21 cellular contexts compared by ENCODE assay signal in the genomic region with DNA sequence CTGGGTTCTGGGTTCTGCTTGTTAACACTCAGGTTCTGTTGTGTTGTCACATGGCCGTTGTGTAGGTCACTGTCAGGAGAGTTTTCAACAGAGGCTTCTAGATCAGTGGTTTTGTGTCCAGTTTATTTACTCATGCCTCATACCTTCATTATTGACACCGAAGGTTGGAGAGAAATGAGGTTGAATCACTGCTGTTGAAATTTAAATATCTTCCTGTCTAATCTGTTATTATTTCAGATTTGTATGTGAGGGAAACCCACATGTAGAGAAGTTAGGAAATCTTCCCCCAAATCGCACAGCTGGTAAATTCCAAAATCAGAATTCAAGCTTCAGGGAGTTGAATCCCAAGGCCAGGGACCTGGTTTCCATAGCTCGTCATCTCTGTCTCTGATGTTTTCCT. TPM values are rescaled to one million over a fixed set of nuclear protein-coding genes. Genes with fewer than 3 reads are reported as not detected.
DNase-seq lines count a peak whose midpoint lies in the region; ATAC-seq, FAIRE-seq and TF ChIP-seq lines count a peak whose summit lies in the region.
"Had no signal": no experiment of that assay in that cellular context is flagged by ENCODE, and none has a peak within 500 bp of the region (broad histone marks: within the 10 kb centered on the region; RNA-seq: fewer than 3 reads in every experiment).

No MANE protein-coding gene starts in this region.

- intact Hi-C loops in Caco-2 (cut with micrococcal nuclease; ENCODE audit: unreplicated experiment): no loop called here

- ATAC-seq in GM21381 (IDR thresholded peaks at IDR 0.05; ENCODE audit: unreplicated experiment): no peak
- ATAC-seq: left cardiac atrium, mucosa of descending colon had no signal

- DNase-seq in Caco-2: no peak
- peak; percentile 65 for DNase-seq in bronchial epithelial cell (ENCODE audit: low read depth)
- DNase-seq in osteocyte (ENCODE audit: extremely low spot score, unreplicated experiment): no peak
- no peak for DNase-seq in hepatic stellate cell (ENCODE audit: low spot score)
- no peak for DNase-seq in SKM-1 treated with dmso at 0.1 percent for 144 hours (lab: John Stamatoyannopoulos, UW; ENCODE audit: unreplicated experiment)
- DNase-seq: activated CD4-positive, alpha-beta memory T cell treated with anti-CD3 and anti-CD28 coated beads, Interleukin-2, amount 10 ng/mL, durations not matched to agents 7 days and 5 days; DMS79 treated with DMSO at 0.1 percent for 48 hours; hypothalamus; left cardiac atrium; mucosa of descending colon; NCI-H1092; NCI-H2107; NCI-H82; occipital lobe; stimulated activated CD4-positive, alpha-beta T cell treated with anti-CD3 and anti-CD28 coated beads, Interleukin-4, amount 100 ng/mL, for 24 hours; stimulated activated CD8-positive, alpha-beta memory T cell treated with anti-CD3 and anti-CD28 coated beads, Interleukin-4, amount 100 ng/mL, for 48 hours had no signal

- no TSS peak for BruUV-seq in Caco-2 (replicated peaks; lab: Mats Ljungman, UMichigan)

- peaks cover 10% of the 10 kb centered on the region for H3K36me3 Mint-ChIP-seq in Caco-2 (ENCODE audit: insufficient read depth, unreplicated experiment)
- H3K36me3 Mint-ChIP-seq in osteocyte (ENCODE audit: unreplicated experiment): no peaks in the 10 kb centered on the region

- TF ChIP-seq CTCF in Caco-2 (IDR thresholded peaks at IDR 0.05; ENCODE audit: insufficient read depth in 1 of 2, low read depth in 1 of 2, low read length in 1 of 2, severe bottlenecking in 1 of 2, unreplicated experiment in 1 of 2) (no peak), bronchial epithelial cell (IDR thresholded peaks at IDR 0.05; ENCODE audit: insufficient read depth, low read length, severe bottlenecking) (no peak), osteocyte (IDR thresholded peaks at IDR 0.05) (no peak)

- H3K4me1 ChIP-seq in Caco-2: peaks cover 65% of the 10 kb centered on the region

- H3K4me3 Mint-ChIP-seq in Caco-2 (ENCODE audit: unreplicated experiment): no peak overlapping the region
- no peak overlapping the region for H3K4me3 Mint-ChIP-seq in osteocyte (ENCODE audit: unreplicated experiment)
- H3K4me3 Mint-ChIP-seq: activated CD4-positive, alpha-beta memory T cell treated with anti-CD3 and anti-CD28 coated beads, Interleukin-2, amount 10 ng/mL, durations not matched to agents 7 days and 5 days had no signal

- H3K27me3 ChIP-seq in Caco-2 (replicated peaks; ENCODE audit: control insufficient read depth, insufficient read depth, low read length): no peaks in the 10 kb centered on the region
- H3K27me3 ChIP-seq in bronchial epithelial cell (ENCODE audit: control insufficient read depth, insufficient read depth, low read length): no peaks in the 10 kb centered on the region
- H3K27me3 ChIP-seq: BLaER1 treated with 17β-estradiol and CSF1 and Interleukin-3, amounts not matched to agents 10 nM and 100 nM; tibial nerve had no signal

- CTCF ChIA-PET in Caco-2 (lab: Charles Lee): no interaction called here

- H3K9me3 ChIP-seq in Caco-2 (no peaks in the 10 kb centered on the region; the same call in 1 of the 2 replicates), KOPT-K1 (ENCODE audit: insufficient read depth, low read length, poor library complexity, severe bottlenecking) (no peaks in the 10 kb centered on the region)
- H3K9me3 ChIP-seq: mucosa of descending colon, tibial nerve had no signal

- H3K27ac ChIP-seq in KOPT-K1 (ENCODE audit: low read depth, low read length, poor library complexity, severe bottlenecking): peak overlapping the region; percentile 99

- H3K4me1 Mint-ChIP-seq in Caco-2 (ENCODE audit: low read depth, unreplicated experiment) (peaks cover 63% of the 10 kb centered on the region), osteocyte (ENCODE audit: unreplicated experiment) (peaks cover 16% of the 10 kb centered on the region)

- H3K4me3 ChIP-seq in Caco-2 (ENCODE audit: low read depth, low read length): no peak overlapping the region
- no peak overlapping the region for H3K4me3 ChIP-seq in bronchial epithelial cell (ENCODE audit: low read depth, low read length)
- H3K4me3 ChIP-seq: BLaER1 treated with 17β-estradiol and CSF1 and Interleukin-3, amounts not matched to agents 10 nM and 100 nM; mucosa of descending colon; tibial nerve had no signal

- FAIRE-seq in bronchial epithelial cell (lab: Jason Lieb, UNC): no peak
- FAIRE-seq: GM19239 had no signal

- no peaks in the 10 kb centered on the region for H3K36me3 ChIP-seq in Caco-2 (ENCODE audit: control insufficient read depth, insufficient read depth, low read length)
- no peaks in the 10 kb centered on the region for H3K36me3 ChIP-seq in KOPT-K1 (ENCODE audit: insufficient read depth, low read length)
- H3K36me3 ChIP-seq in bronchial epithelial cell (ENCODE audit: control insufficient read depth, insufficient read depth, low read length): no peaks in the 10 kb centered on the region
- H3K36me3 ChIP-seq: BLaER1 treated with 17β-estradiol and CSF1 and Interleukin-3, amounts not matched to agents 10 nM and 100 nM; tibial nerve had no signal

- H3K27me3 Mint-ChIP-seq in Caco-2 (ENCODE audit: insufficient read depth, unreplicated experiment): no peaks in the 10 kb centered on the region
- H3K27me3 Mint-ChIP-seq in osteocyte (ENCODE audit: unreplicated experiment): no peaks in the 10 kb centered on the region
- H3K27me3 Mint-ChIP-seq: activated CD4-positive, alpha-beta memory T cell treated with anti-CD3 and anti-CD28 coated beads, Interleukin-2, amount 10 ng/mL, durations not matched to agents 7 days and 5 days had no signal

- H3K27ac Mint-ChIP-seq in Caco-2 (ENCODE audit: unreplicated experiment) (peak overlapping the region; percentile 47), osteocyte (ENCODE audit: unreplicated experiment) (peak overlapping the region; percentile 60)
- H3K27ac Mint-ChIP-seq: activated CD4-positive, alpha-beta memory T cell treated with anti-CD3 and anti-CD28 coated beads, Interleukin-2, amount 10 ng/mL, durations not matched to agents 7 days and 5 days had no signal

- H3K9me3 Mint-ChIP-seq in Caco-2 (ENCODE audit: unreplicated experiment) (peaks cover 6% of the 10 kb centered on the region), osteocyte (ENCODE audit: unreplicated experiment) (no peaks in the 10 kb centered on the region)
- H3K9me3 Mint-ChIP-seq: activated CD4-positive, alpha-beta memory T cell treated with anti-CD3 and anti-CD28 coated beads, Interleukin-2, amount 10 ng/mL, durations not matched to agents 7 days and 5 days had no signal

- POLR2A ChIA-PET in Caco-2 (lab: Charles Lee): no interaction called here

RNA-seq across cellular contexts. Expression of a gene that starts 28.3 kb away (rescaled TPM):
- total RNA-seq in Caco-2 (2022) (78.5 and 84.5 TPM in 2 replicates), bronchial epithelial cell (49.7 and 70.6 TPM in 2 replicates), osteocyte (263 and 341 TPM in 2 replicates)
